ENCODE assay signal across 1 cellular context in the genomic region with DNA sequence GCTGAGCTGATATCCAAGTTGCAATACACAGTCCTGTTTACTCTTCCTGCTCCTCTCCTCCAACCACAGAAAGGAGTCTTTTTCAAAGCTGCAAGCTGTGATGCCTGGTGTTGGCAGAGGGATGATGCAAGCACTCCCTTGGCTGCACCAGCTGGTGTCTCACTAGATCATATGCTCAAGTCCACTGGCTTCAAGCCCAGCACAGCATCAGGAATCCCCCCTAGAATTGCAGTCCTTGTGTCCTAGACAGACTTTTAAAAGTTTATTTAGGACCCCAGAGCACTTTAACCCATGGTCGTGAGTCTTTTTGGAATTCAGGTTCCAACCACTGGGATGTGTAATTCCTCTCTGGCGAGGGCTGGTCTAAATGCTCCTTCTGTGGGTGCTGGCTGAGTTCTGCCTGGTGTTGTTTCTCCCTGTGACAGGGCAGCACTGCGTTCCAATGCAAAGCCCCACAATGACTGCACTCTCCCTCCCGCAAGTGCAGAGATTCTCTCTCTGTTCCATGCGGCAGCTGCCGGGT.
TF ChIP-seq lines count a peak whose summit lies in the region.

No MANE protein-coding gene starts in this region.

TF ChIP-seq in IMR-90, 13 proteins besides CTCF, POLR2A, EP300 and RAD21 (continued from another document):
- peak; percentile 19; the same call in 1 of the 2 replicates for TF ChIP-seq USF2 (IDR thresholded peaks at IDR 0.05; ENCODE audit: low read depth, low read length)
- TF ChIP-seq NFE2L2 (IDR thresholded peaks at IDR 0.05; ENCODE audit: low read depth, low read length), result no peak
- TF ChIP-seq SMC3 (IDR thresholded peaks at IDR 0.05; ENCODE audit: low read depth, low read length), result no peak
- TF ChIP-seq MAFK (IDR thresholded peaks at IDR 0.05; ENCODE audit: low read depth, low read length), result no peak
- TF ChIP-seq FOS (IDR thresholded peaks at IDR 0.05; ENCODE audit: low read depth, low read length), result no peak
- TF ChIP-seq RFX5 (IDR thresholded peaks at IDR 0.05; ENCODE audit: low read depth, low read length), result no peak
- TF ChIP-seq, protein P1, sequence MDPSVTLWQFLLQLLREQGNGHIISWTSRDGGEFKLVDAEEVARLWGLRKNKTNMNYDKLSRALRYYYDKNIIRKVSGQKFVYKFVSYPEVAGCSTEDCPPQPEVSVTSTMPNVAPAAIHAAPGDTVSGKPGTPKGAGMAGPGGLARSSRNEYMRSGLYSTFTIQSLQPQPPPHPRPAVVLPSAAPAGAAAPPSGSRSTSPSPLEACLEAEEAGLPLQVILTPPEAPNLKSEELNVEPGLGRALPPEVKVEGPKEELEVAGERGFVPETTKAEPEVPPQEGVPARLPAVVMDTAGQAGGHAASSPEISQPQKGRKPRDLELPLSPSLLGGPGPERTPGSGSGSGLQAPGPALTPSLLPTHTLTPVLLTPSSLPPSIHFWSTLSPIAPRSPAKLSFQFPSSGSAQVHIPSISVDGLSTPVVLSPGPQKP (IDR thresholded peaks at IDR 0.05; ENCODE audit: borderline replicate concordance, low read depth, low read length), result no peak
- TF ChIP-seq RCOR1 (IDR thresholded peaks at IDR 0.05; ENCODE audit: insufficient replicate concordance, low read length), result no peak
- TF ChIP-seq CHD1 (IDR thresholded peaks at IDR 0.05; ENCODE audit: low read depth, low read length), result no peak
